1 cellular context compared by ENCODE assay signal in genomic region chr10:132444877-132445351, GRCh38.
TF ChIP-seq lines count a peak whose summit lies in the region.

No MANE protein-coding gene starts in this region.

TF ChIP-seq in WTC11, 78 proteins besides CTCF, POLR2A, EP300 and RAD21 (continued from another document):
- TF ChIP-seq, protein P1, sequence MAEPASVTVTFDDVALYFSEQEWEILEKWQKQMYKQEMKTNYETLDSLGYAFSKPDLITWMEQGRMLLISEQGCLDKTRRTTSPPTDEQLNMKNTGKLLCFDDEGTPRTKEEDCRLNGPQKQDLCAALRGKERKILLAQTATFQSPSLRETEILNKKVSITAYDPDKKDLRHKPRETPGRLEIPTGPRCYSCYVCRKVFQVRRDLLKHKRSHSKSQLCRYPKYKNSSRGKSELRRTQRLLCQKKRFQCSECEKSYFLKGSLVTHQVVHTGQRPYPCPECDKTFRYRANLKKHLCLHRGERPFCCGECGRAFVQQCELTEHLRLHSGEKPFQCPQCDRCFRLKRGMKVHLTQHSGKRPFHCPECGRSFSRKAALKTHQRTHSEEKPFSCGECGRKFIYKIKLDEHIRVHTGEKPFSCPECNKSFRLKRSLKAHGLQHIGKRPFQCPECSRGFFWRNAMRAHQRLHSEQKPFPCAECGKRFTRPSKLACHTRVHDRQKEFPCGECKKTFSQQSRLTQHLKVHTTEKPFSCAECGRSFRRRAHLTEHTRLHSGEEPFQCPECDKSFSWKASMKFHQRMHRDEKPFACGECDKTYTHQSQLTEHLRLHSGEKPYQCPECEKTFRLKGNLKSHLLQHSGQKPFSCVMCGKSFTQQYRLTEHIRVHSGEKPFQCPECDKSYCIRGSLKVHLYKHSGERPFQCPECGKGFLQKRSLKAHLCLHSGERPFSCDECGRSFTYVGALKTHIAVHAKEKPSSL (CRISPR knock-in tag; conservative IDR thresholded peaks at IDR 0.05) = no peak
